14 cellular contexts compared by ENCODE assay signal in genomic region chr3:83039422-83039821, GRCh38.
"Had no signal": no experiment of that assay in that cellular context is flagged by ENCODE, and none has a peak within 500 bp of the region (broad histone marks: within the 10 kb centered on the region; RNA-seq: fewer than 3 reads in every experiment).

No MANE protein-coding gene starts in this region.

- DNase-seq: activated B cell treated with CpG ODN at 0.5 μM for 24 hours; activated CD4-positive, alpha-beta T cell treated with anti-CD3 and anti-CD28 coated beads, Interleukin-2, amount 10 ng/mL, durations not matched to agents 24 days and 14 days; activated naive CD4-positive, alpha-beta T cell treated with Interleukin-2 at 50 U/mL for 16 hours; cerebellar nuclear complex; dorsolateral prefrontal cortex; foreskin melanocyte; heart left ventricle; islet precursor cell; left ventricle myocardium inferior; ovary; T-helper 17 cell; tibial artery had no signal

- H3K4me3 ChIP-seq: dorsolateral prefrontal cortex, heart left ventricle, left ventricle myocardium inferior, ovary, smooth muscle cell, tibial artery, vagina had no signal

- H3K9me3 ChIP-seq: left ventricle myocardium inferior, ovary, tibial artery, vagina had no signal

- H3K4me1 ChIP-seq: heart left ventricle, left ventricle myocardium inferior, vagina had no signal

- H3K36me3 ChIP-seq: heart left ventricle, left ventricle myocardium inferior, ovary, tibial artery, vagina had no signal

- H3K4me2 ChIP-seq: smooth muscle cell had no signal

- H3K27ac ChIP-seq: dorsolateral prefrontal cortex, heart left ventricle, left ventricle myocardium inferior, ovary, vagina had no signal

- H3K27me3 ChIP-seq: dorsolateral prefrontal cortex, heart left ventricle, ovary, tibial artery, vagina had no signal
